8 cellular contexts compared by ENCODE assay signal in genomic region chr16:51818342-51818944, GRCh38.
DNase-seq lines count a peak whose midpoint lies in the region; ATAC-seq and TF ChIP-seq lines count a peak whose summit lies in the region.

No MANE protein-coding gene starts in this region.

- no peaks in the 10 kb centered on the region for H3K4me1 ChIP-seq in lower lobe of right lung

- H3K27me3 ChIP-seq in lower lobe of right lung (ENCODE audit: low read depth): no peaks in the 10 kb centered on the region

- DNase-seq in ELF-1 (ENCODE audit: low read depth, low spot score): peak; percentile 68
- peak; percentile 13 for DNase-seq in NCI-H1092 (lab: John Stamatoyannopoulos, UW)
- peak; percentile 36 for DNase-seq in astrocyte of the spinal cord (ENCODE audit: low read depth, low spot score)
- DNase-seq in lower lobe of right lung: no peak
- no peak for DNase-seq in NK-92 (lab: John Stamatoyannopoulos, UW; ENCODE audit: unreplicated experiment)

- H3K36me3 ChIP-seq in lower lobe of right lung: no peaks in the 10 kb centered on the region

- peak in 1 of 2 donors; percentile 15 for ATAC-seq in lower lobe of right lung
- no peak for ATAC-seq in GM18861 (IDR thresholded peaks at IDR 0.05; ENCODE audit: unreplicated experiment)
- ATAC-seq in GM18868 (IDR thresholded peaks at IDR 0.05; ENCODE audit: unreplicated experiment): no peak

- intact Hi-C loops in lower lobe of right lung (cut with DNase I): no loop called here

- peak; percentile 85 for TF ChIP-seq CTCF in 22Rv1 (IDR thresholded peaks at IDR 0.05)
- TF ChIP-seq CTCF in astrocyte of the spinal cord (IDR thresholded peaks at IDR 0.05; ENCODE audit: low read depth, low read length): peak; percentile 77
- peak; percentile 63 for TF ChIP-seq CTCF in lower lobe of right lung (IDR thresholded peaks at IDR 0.05)

- H3K27ac ChIP-seq in 22Rv1 (no peak overlapping the region), lower lobe of right lung (no peak overlapping the region)

- H3K4me3 ChIP-seq in astrocyte of the spinal cord (ENCODE audit: low read depth, low read length) (no peak overlapping the region), lower lobe of right lung (no peak overlapping the region)

- in situ Hi-C loops in astrocyte of the spinal cord (cut with HindIII; ENCODE audit: low sequenced_read_pairs): no loop called here

- H3K9me3 ChIP-seq in lower lobe of right lung: no peaks in the 10 kb centered on the region

Comparison
In these comparisons a context has a peak if more than half of its experiments do, and no peak if none do; other contexts are left out.
1. DNase-seq: peak in ELF-1 (single experiment), NCI-H1092 (single experiment) and astrocyte of the spinal cord (single experiment); none in lower lobe of right lung (single experiment) and NK-92 (single experiment).
2. Peak in every context shown above with its lines, with median percentiles within 50 percentile points of each other: CTCF ChIP-seq.